Comparison of ENCODE assay signal across 9 cellular contexts in the genomic region with DNA sequence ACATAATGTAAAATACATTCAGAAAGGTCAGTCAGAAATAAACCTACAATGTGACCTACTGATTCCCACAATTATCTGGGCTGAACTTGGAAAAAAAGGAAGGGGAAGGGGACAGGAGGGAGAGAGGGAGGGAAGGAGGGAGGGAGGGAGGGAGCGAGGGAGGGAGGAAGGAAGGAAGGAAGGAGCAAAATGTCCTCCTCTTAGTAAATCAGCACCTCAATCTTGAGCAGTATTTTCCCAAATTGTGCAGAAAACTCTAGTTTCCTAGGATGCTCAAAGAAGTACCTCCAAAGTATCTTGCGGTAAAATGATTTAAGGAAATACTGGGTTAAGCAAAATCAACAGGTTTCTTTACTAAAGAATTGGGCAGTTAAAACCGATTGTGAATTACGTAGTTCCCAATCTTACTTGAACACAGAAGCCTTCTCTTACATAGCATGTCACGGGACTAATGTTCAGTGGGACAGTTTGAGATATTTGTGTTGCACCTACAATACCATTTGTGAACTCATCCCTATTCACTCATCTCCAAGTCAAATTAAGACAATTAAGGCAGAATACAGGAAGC. TPM values are rescaled to one million over a fixed set of nuclear protein-coding genes. Genes with fewer than 3 reads are reported as not detected.
A peak's percentile ranks its signal among the peaks of the same experiment; 100 is the strongest.
DNase-seq lines count a peak whose midpoint lies in the region; ATAC-seq, FAIRE-seq and TF ChIP-seq lines count a peak whose summit lies in the region.
"Had no signal": no experiment of that assay in that cellular context is flagged by ENCODE, and none has a peak within 500 bp of the region (broad histone marks: within the 10 kb centered on the region; RNA-seq: fewer than 3 reads in every experiment).

No MANE protein-coding gene starts in this region.

- H2BK5ac ChIP-seq in H1 (ENCODE audit: low read depth, low read length) = no peak overlapping the region

- H3K36me3 Mint-ChIP-seq in osteocyte (ENCODE audit: unreplicated experiment) = peaks cover 4% of the 10 kb centered on the region

- H3K27me3 ChIP-seq in H1 (replicated peaks in 1 of 4; ENCODE audit: control insufficient read depth in 3 of 4, extremely low read depth in 1 of 4, insufficient read depth in 3 of 4, low read length in 3 of 4) = no peaks in the 10 kb centered on the region

- no peaks in the 10 kb centered on the region for H3K9me3 ChIP-seq in H1 (ENCODE audit: insufficient read depth in 2 of 2, low read depth in 1 of 2, low read length in 1 of 2)

- H4K20me1 ChIP-seq in H1 (replicated peaks in 1 of 2; ENCODE audit: control insufficient read depth in 1 of 2, insufficient read depth in 2 of 2, low read length in 2 of 2) = peaks cover 0 to 1% of the 10 kb centered on the region in 2 experiments

- H3K4me3 Mint-ChIP-seq in osteocyte (ENCODE audit: unreplicated experiment) = peak overlapping the region; percentile 92

- H3K79me2 ChIP-seq in H1 (ENCODE audit: control insufficient read depth in 1 of 2, insufficient read depth in 2 of 2, low read length in 2 of 2) = peaks cover 0 to 71% of the 10 kb centered on the region in 2 experiments; a peak in 2 of 4 replicates

- H2BK120ac ChIP-seq in H1 (replicated peaks; ENCODE audit: low read depth, low read length) = no peak overlapping the region

- peak overlapping the region; percentile 36; the same call in 1 of the 2 replicates for H2AFZ ChIP-seq in H1 (ENCODE audit: low read length)

- H3K4me3 ChIP-seq in H1 (ENCODE audit: extremely low read depth in 1 of 4, insufficient read depth in 2 of 4, low read depth in 3 of 4, low read length in 4 of 4) = peak overlapping the region in 2 of 4 experiments; percentile 21 to 87; a peak in 3 of 8 replicates

- CTCF ChIA-PET in H1 (lab: Charles Lee; ENCODE audit: partially characterized antibody) = no interaction called here

- no peak for ATAC-seq in HG02973 (IDR thresholded peaks at IDR 0.05; ENCODE audit: unreplicated experiment)
- ATAC-seq: Panc1, sciatic nerve had no signal

- H3K56ac ChIP-seq in H1 (replicated peaks; ENCODE audit: insufficient read length, low read depth, low read length) = no peak overlapping the region

- no peaks in the 10 kb centered on the region for H3K9me3 Mint-ChIP-seq in osteocyte (ENCODE audit: unreplicated experiment)

- no peak overlapping the region for H4K91ac ChIP-seq in H1 (replicated peaks; ENCODE audit: insufficient read length, low read length)

- H3K27ac ChIP-seq in H1 (ENCODE audit: low read depth, low read length) = peak overlapping the region; percentile 30; the same call in 1 of the 2 replicates

- FAIRE-seq in H1 (lab: Jason Lieb, UNC) = no peak

- H3K4me2 ChIP-seq in H1 (ENCODE audit: insufficient read depth in 1 of 2, low read depth in 2 of 2, low read length in 2 of 2) = peak overlapping the region; percentile 52 to 85

- H2BK12ac ChIP-seq in H1 (ENCODE audit: low read depth, low read length) = no peak overlapping the region

- H3K4ac ChIP-seq in H1 (replicated peaks; ENCODE audit: insufficient read length, low read depth, low read length) = no peak overlapping the region

- TF ChIP-seq POLR2A in H1 (IDR thresholded peaks at IDR 0.05; ENCODE audit: control extremely low read depth in 1 of 2, low read depth in 2 of 2, low read length in 2 of 2) = no peak

- no peak for TF ChIP-seq RAD21 in H1 (IDR thresholded peaks at IDR 0.05 in 1 of 2, conservative IDR thresholded peaks at IDR 0.05 in 1 of 2; ENCODE audit: low read depth in 2 of 2, low read length in 2 of 2)

- H3K27me3 Mint-ChIP-seq in osteocyte (ENCODE audit: unreplicated experiment) = no peaks in the 10 kb centered on the region

- DNase-seq in G401 (ENCODE audit: low spot score) (peak; percentile 28), NCI-H526 treated with DMSO at 0.1 percent for 48 hours (lab: John Stamatoyannopoulos, UW) (peak; percentile 65), H1 (ENCODE audit: low read depth in 1 of 2, low spot score in 2 of 2) (no peak), osteocyte (ENCODE audit: extremely low spot score, unreplicated experiment) (no peak), islet precursor cell (no peak), NCI-H146 (lab: John Stamatoyannopoulos, UW) (no peak)

- no peak overlapping the region for H3K14ac ChIP-seq in H1 (ENCODE audit: insufficient read length)

- H2AK5ac ChIP-seq in H1 (ENCODE audit: low read depth, low read length) = no peak overlapping the region

- no peaks in the 10 kb centered on the region for H3K79me1 ChIP-seq in H1 (ENCODE audit: low read depth, low read length)

- no peak overlapping the region for H2BK15ac ChIP-seq in H1 (ENCODE audit: low read length)

- no peaks in the 10 kb centered on the region for H3K36me3 ChIP-seq in H1 (ENCODE audit: control insufficient read depth in 2 of 4, insufficient read depth in 4 of 4, low read length in 3 of 4)

- in situ Hi-C loops in G401 (cut with HindIII; ENCODE audit: low sequenced_read_pairs) = no loop called here

- no peaks in the 10 kb centered on the region; the same call in 1 of the 2 replicates for H3K23me2 ChIP-seq in H1 (ENCODE audit: low read depth, low read length)

- no peak overlapping the region for H3K23ac ChIP-seq in H1 (ENCODE audit: insufficient read length)

- WGBS in H1 (ENCODE audit: extremely low coverage in 1 of 2, insufficient coverage in 1 of 2, insufficient read length in 1 of 2, insufficient replicate concordance in 2 of 2, low coverage in 1 of 2, low lambda C conversion rate in 2 of 2, missing lambda C conversion rate in 1 of 2), 2 experiments = 88% methylated on average over 4 of the region's 5 CpGs; no CpG with 5 or more reads in 1 of the 2 experiments

- POLR2A ChIA-PET in H1 (lab: Charles Lee; ENCODE audit: partially characterized antibody) = no interaction called here

- no peak overlapping the region for H3K18ac ChIP-seq in H1 (ENCODE audit: extremely low read depth, low read length)

- H4K5ac ChIP-seq in H1 (ENCODE audit: insufficient read length, low read depth, low read length) = peak overlapping the region; percentile 37

- no peak overlapping the region for H2BK20ac ChIP-seq in H1 (ENCODE audit: low read length)

- TF ChIP-seq CTCF in H1 (IDR thresholded peaks at IDR 0.05; ENCODE audit: control extremely low read depth in 1 of 3, insufficient read depth in 1 of 3, low read depth in 1 of 3, low read length in 3 of 3) (no peak), osteocyte (IDR thresholded peaks at IDR 0.05) (no peak)

- no peak overlapping the region for H4K8ac ChIP-seq in H1 (ENCODE audit: extremely low read depth, insufficient read depth, low read length)

- H3K4me1 Mint-ChIP-seq in osteocyte (ENCODE audit: unreplicated experiment) = peaks cover 62% of the 10 kb centered on the region

- H3K9ac ChIP-seq in H1 (replicated peaks in 1 of 4; ENCODE audit: extremely low read depth in 1 of 4, low read depth in 3 of 4, low read length in 3 of 4) = 0 out of 7 replicates have a peak overlapping the region, but pooled peaks of 1 of the 4 experiments have one; percentile 21

- TF ChIP-seq EP300 in H1 (IDR thresholded peaks at IDR 0.05; ENCODE audit: borderline replicate concordance in 1 of 2, low read depth in 2 of 2, low read length in 2 of 2) = no peak

- no peak overlapping the region for H3K27ac Mint-ChIP-seq in osteocyte (ENCODE audit: unreplicated experiment)

- peaks cover 0 to 6% (median 1%) of the 10 kb centered on the region in 4 experiments; a peak in 1 of 7 replicates for H3K4me1 ChIP-seq in H1 (replicated peaks in 1 of 4; ENCODE audit: control insufficient read depth in 3 of 4, insufficient read depth in 4 of 4, low read length in 3 of 4)

TF ChIP-seq in H1, 55 proteins besides CTCF, POLR2A, EP300 and RAD21:
- TF ChIP-seq SP2 (IDR thresholded peaks at IDR 0.05; ENCODE audit: low read length) = no peak
- peak; percentile 28 for TF ChIP-seq ASH2L (IDR thresholded peaks at IDR 0.05; ENCODE audit: low read length)

RNA-seq across cellular contexts. Expression of gene ZBTB41, which starts 3.6 kb away (rescaled TPM):
- 2.4 and 3.9 TPM in 2 replicates for total RNA-seq in G401 (2014; rRNA removed; shearing (Covaris generic))
- total RNA-seq in H1 (2021; fragmentation: NEBNext Ultra II Directional; extraction: Animal tissue kit (Norgen Biotek cat#: 25700)) = 5.6 TPM in 2 replicates
- polyA plus RNA-seq in H1 (2011; rRNA removed) = 0.46 and 0.63 TPM in 2 replicates
- polyA plus RNA-seq in H1 (2011; cell fraction: cytosol; rRNA removed) = 0.88 TPM
- 1.5 TPM for polyA plus RNA-seq in H1 (2011; cell fraction: nucleus; rRNA removed)
- polyA plus RNA-seq in H1 (2012, experiment 1 of 2) = 0.71 to 1.8 TPM (median 0.94 TPM) in 4 replicates
- 0.12 TPM for polyA plus RNA-seq in H1 (2012, experiment 2 of 2)
- polyA plus RNA-seq in H1 (2013, experiment 1 of 2) = 2.0 TPM
- 1.6 TPM for polyA plus RNA-seq in H1 (2013, experiment 2 of 2)
- 7.4 and 12.2 TPM in 2 replicates for polyA minus RNA-seq in H1 (2011; rRNA and poly(A)+ RNA removed)
- 2.6 TPM for polyA minus RNA-seq in H1 (2011; cell fraction: cytosol; rRNA and poly(A)+ RNA removed)
- 16.0 TPM for polyA minus RNA-seq in H1 (2011; cell fraction: nucleus; rRNA and poly(A)+ RNA removed)
- total RNA-seq in osteocyte = 12.6 and 13.8 TPM in 2 replicates

RNA-seq across cellular contexts. Expression of gene ASPM, which starts 51.0 kb away (rescaled TPM):
- 15.7 and 30.0 TPM in 2 replicates for total RNA-seq in G401 (2014; rRNA removed; shearing (Covaris generic))
- total RNA-seq in H1 (2021; fragmentation: NEBNext Ultra II Directional; extraction: Animal tissue kit (Norgen Biotek cat#: 25700)) = 48.8 and 50.3 TPM in 2 replicates
- polyA plus RNA-seq in H1 (2011; rRNA removed) = 3.3 and 5.1 TPM in 2 replicates
- 8.3 TPM for polyA plus RNA-seq in H1 (2011; cell fraction: cytosol; rRNA removed)
- 6.5 TPM for polyA plus RNA-seq in H1 (2011; cell fraction: nucleus; rRNA removed)
- polyA plus RNA-seq in H1 (2012, experiment 1 of 2) = 9.4 to 25.1 TPM (median 13.7 TPM) in 4 replicates
- 1.2 TPM for polyA plus RNA-seq in H1 (2012, experiment 2 of 2)
- 45.8 TPM for polyA plus RNA-seq in H1 (2013, experiment 1 of 2)
- polyA plus RNA-seq in H1 (2013, experiment 2 of 2) = 39.0 TPM
- polyA minus RNA-seq in H1 (2011; rRNA and poly(A)+ RNA removed) = 20.2 and 28.9 TPM in 2 replicates
- polyA minus RNA-seq in H1 (2011; cell fraction: cytosol; rRNA and poly(A)+ RNA removed) = 21.5 TPM
- 54.4 TPM for polyA minus RNA-seq in H1 (2011; cell fraction: nucleus; rRNA and poly(A)+ RNA removed)
- total RNA-seq in osteocyte = 8.5 and 8.9 TPM in 2 replicates

Comparison
In these comparisons a context has a peak if more than half of its experiments do, and no peak if none do; other contexts are left out.
1. DNase-seq: peak in G401 (single experiment) and NCI-H526 treated with DMSO at 0.1 percent for 48 hours (single experiment); none in H1 (0 of 2), osteocyte (single experiment), islet precursor cell (single experiment) and NCI-H146 (single experiment).